Comparison of ENCODE assay signal across 20 cellular contexts in genomic region chr15:63136742-63137141, GRCh38. TPM values are rescaled to one million over a fixed set of nuclear protein-coding genes. Genes with fewer than 3 reads are reported as not detected.
DNase-seq lines count a peak whose midpoint lies in the region; ATAC-seq, FAIRE-seq and TF ChIP-seq lines count a peak whose summit lies in the region.
"Had no signal": no experiment of that assay in that cellular context is flagged by ENCODE, and none has a peak within 500 bp of the region (broad histone marks: within the 10 kb centered on the region; RNA-seq: fewer than 3 reads in every experiment).

No MANE protein-coding gene starts in this region.

- H3K4me2 ChIP-seq in astrocyte (ENCODE audit: low read length), result no peak overlapping the region
- H3K4me2 ChIP-seq: KMS-11 had no signal

- no peak for ATAC-seq in GM21381 (IDR thresholded peaks at IDR 0.05; ENCODE audit: unreplicated experiment)
- ATAC-seq: activated CD4-positive, CD25-positive, alpha-beta regulatory T cell treated with anti-CD3 and anti-CD28 coated beads, Interleukin-2, amount 50 U/mL, for 24 hours; activated CD8-positive, alpha-beta T cell treated with anti-CD3 and anti-CD28 coated beads for 36 hours; CD8-positive, alpha-beta T cell; GM12878 had no signal

- no peak overlapping the region for H3K9ac ChIP-seq in astrocyte (ENCODE audit: low read length)
- H3K9ac ChIP-seq in subcutaneous abdominal adipose tissue (ENCODE audit: low read length in 5 of 5), result no peak overlapping the region
- H3K9ac ChIP-seq: KMS-11 had no signal

- TF ChIP-seq CTCF in astrocyte (IDR thresholded peaks at IDR 0.05; ENCODE audit: insufficient read depth, low read depth, low read length), result no peak

- no peak overlapping the region for H3K27ac Mint-ChIP-seq in astrocyte (ENCODE audit: unreplicated experiment)
- H3K27ac Mint-ChIP-seq: CD8-positive, alpha-beta T cell; nephron progenitor cell had no signal

- H3K27me3 Mint-ChIP-seq in astrocyte (ENCODE audit: low read depth, unreplicated experiment), result no peaks in the 10 kb centered on the region
- H3K27me3 Mint-ChIP-seq: activated CD8-positive, alpha-beta T cell treated with anti-CD3 and anti-CD28 coated beads for 36 hours had no signal

- no peak for FAIRE-seq in astrocyte (lab: Jason Lieb, UNC)
- FAIRE-seq: GM12878 had no signal

- H3K4me3 Mint-ChIP-seq in astrocyte (ENCODE audit: unreplicated experiment), result no peak overlapping the region
- H3K4me3 Mint-ChIP-seq: activated CD8-positive, alpha-beta T cell treated with anti-CD3 and anti-CD28 coated beads for 36 hours; CD8-positive, alpha-beta T cell; nephron progenitor cell had no signal

- H3K9me3 Mint-ChIP-seq in astrocyte (ENCODE audit: unreplicated experiment), result no peaks in the 10 kb centered on the region
- H3K9me3 Mint-ChIP-seq: activated CD8-positive, alpha-beta T cell treated with anti-CD3 and anti-CD28 coated beads for 36 hours; CD8-positive, alpha-beta T cell; nephron progenitor cell had no signal

- no peaks in the 10 kb centered on the region for H4K20me1 ChIP-seq in astrocyte (ENCODE audit: insufficient read depth, low read length)

- H3K9me3 ChIP-seq in astrocyte (ENCODE audit: insufficient read depth, low read depth, low read length), result no peaks in the 10 kb centered on the region
- H3K9me3 ChIP-seq in subcutaneous abdominal adipose tissue (ENCODE audit: control insufficient read depth in 5 of 5, low read length in 5 of 5), result no peaks in the 10 kb centered on the region
- H3K9me3 ChIP-seq: esophagus squamous epithelium, left ventricle myocardium inferior had no signal

- no peaks in the 10 kb centered on the region for H3K4me1 Mint-ChIP-seq in astrocyte (ENCODE audit: low read depth, unreplicated experiment)
- H3K4me1 Mint-ChIP-seq: nephron progenitor cell had no signal

- H3K36me3 ChIP-seq in astrocyte (ENCODE audit: insufficient read depth, low read length), result no peaks in the 10 kb centered on the region
- peaks cover 2 to 10% (median 4%) of the 10 kb centered on the region in 5 donors for H3K36me3 ChIP-seq in subcutaneous abdominal adipose tissue (ENCODE audit: control insufficient read depth in 5 of 5, insufficient read depth in 5 of 5, low read length in 5 of 5)

- H3K27me3 ChIP-seq in astrocyte (ENCODE audit: insufficient read depth, low read length), result no peaks in the 10 kb centered on the region
- no peaks in the 10 kb centered on the region for H3K27me3 ChIP-seq in subcutaneous abdominal adipose tissue (ENCODE audit: control insufficient read depth in 5 of 5, insufficient read depth in 4 of 5, low read length in 5 of 5)
- H3K27me3 ChIP-seq: esophagus squamous epithelium had no signal

- H3K4me1 ChIP-seq in astrocyte (ENCODE audit: insufficient read depth, low read length) (peaks cover 22% of the 10 kb centered on the region), subcutaneous abdominal adipose tissue (ENCODE audit: control insufficient read depth in 5 of 5, insufficient read depth in 5 of 5, low read length in 5 of 5) (peaks cover 0 to 18% (median 12%) of the 10 kb centered on the region in 5 donors)
- H3K4me1 ChIP-seq: left ventricle myocardium inferior had no signal

- H2AFZ ChIP-seq in astrocyte (ENCODE audit: low read depth, low read length), result no peak overlapping the region

- H3K36me3 Mint-ChIP-seq in astrocyte (ENCODE audit: low read depth, unreplicated experiment), result peaks cover 4% of the 10 kb centered on the region

- DNase-seq in HCEC 1CT (peak; percentile 50), astrocyte (ENCODE audit: low read depth) (no peak), inferior parietal cortex (ENCODE audit: extremely low spot score) (peak; percentile 8), hippocampal formation (lab: John Stamatoyannopoulos, UW) (no peak), SW 1271 (lab: John Stamatoyannopoulos, UW) (no peak)
- DNase-seq: activated CD8-positive, alpha-beta T cell treated with anti-CD3 and anti-CD28 coated beads for 36 hours; activated naive CD4-positive, alpha-beta T cell treated with Interleukin-2 at 50 U/mL for 16 hours; CD8-positive, alpha-beta T cell; effector memory CD4-positive, alpha-beta T cell; esophagus squamous epithelium; glutamatergic neuron; left ventricle myocardium inferior; NCI-H1694 treated with DMSO at 0.1 percent for 48 hours; nephron progenitor cell; substantia nigra had no signal

- H3K4me3 ChIP-seq in astrocyte (ENCODE audit: insufficient read depth, low read depth, low read length), result no peak overlapping the region
- no peak overlapping the region for H3K4me3 ChIP-seq in subcutaneous abdominal adipose tissue (ENCODE audit: low read depth in 1 of 5, low read length in 5 of 5)
- H3K4me3 ChIP-seq: esophagus squamous epithelium, GM12878, left ventricle myocardium inferior had no signal

- no peaks in the 10 kb centered on the region for H3K79me2 ChIP-seq in astrocyte (ENCODE audit: insufficient read depth, low read length)

- H3K27ac ChIP-seq in astrocyte (ENCODE audit: low read depth, low read length), result peak overlapping the region; percentile 57
- H3K27ac ChIP-seq in subcutaneous abdominal adipose tissue (ENCODE audit: low read depth, low read length), result peak overlapping the region; percentile 34
- H3K27ac ChIP-seq: KMS-11, left ventricle myocardium inferior had no signal

RNA-seq across cellular contexts. Expression of gene LACTB, which starts 15.1 kb away (rescaled TPM):
- 29.8 and 37.2 TPM in 2 replicates for total RNA-seq in astrocyte

RNA-seq across cellular contexts. Expression of gene RPS27L, which starts 20.5 kb away (rescaled TPM):
- 428 and 484 TPM in 2 replicates for total RNA-seq in astrocyte

RNA-seq across cellular contexts. Expression of gene RAB8B, which starts 52.7 kb away (rescaled TPM):
- total RNA-seq in astrocyte, result 45.7 and 49.3 TPM in 2 replicates

Comparison
In these comparisons a context has a peak if more than half of its experiments do, and no peak if none do; other contexts are left out.
1. DNase-seq: peak in HCEC 1CT (single experiment) and inferior parietal cortex (single experiment); none in astrocyte (single experiment), hippocampal formation (0 of 2) and SW 1271 (0 of 2).